In the genomic region with DNA sequence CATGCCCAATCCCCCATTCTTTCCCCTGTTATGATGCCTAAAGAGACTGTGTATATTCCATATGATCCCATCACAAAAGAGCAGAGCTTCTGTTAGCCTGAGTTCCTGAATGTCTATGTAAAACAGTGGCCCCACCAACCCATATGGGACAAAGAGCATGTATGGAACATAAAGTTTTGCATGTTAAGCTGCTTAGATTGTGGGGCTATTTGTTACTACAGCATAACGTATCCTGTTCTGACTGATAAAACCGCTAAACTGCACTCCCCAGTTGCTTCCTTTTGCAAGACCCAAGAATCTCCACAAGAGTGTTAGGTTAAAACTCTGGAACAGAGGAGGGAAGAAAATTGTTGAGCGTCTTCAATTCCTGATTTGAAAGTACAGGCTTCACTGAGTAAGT, we compare ENCODE assay signal across 11 cellular contexts.
"Had no signal": no experiment of that assay in that cellular context is flagged by ENCODE, and none has a peak within 500 bp of the region (broad histone marks: within the 10 kb centered on the region; RNA-seq: fewer than 3 reads in every experiment).

No MANE protein-coding gene starts in this region.

- H3K36me3 ChIP-seq: HAP-1 had no signal

- H3K9me3 ChIP-seq: HAP-1 had no signal

- H3K4me3 ChIP-seq: GM23248, GM23338, HAP-1 had no signal

- H3K4me1 ChIP-seq: HAP-1 had no signal

- H3K4me3 Mint-ChIP-seq: GM23338, H9, HFFc6 had no signal

- DNase-seq: GM23248, GOT3, H7, H9, HCEC 1CT, HFFc6 had no signal

- H3K9me3 Mint-ChIP-seq: GM23338, HFFc6 had no signal

- H3K4me2 ChIP-seq: GM23338 had no signal

- H3K27ac ChIP-seq: GM23248 had no signal

- H3K4me1 Mint-ChIP-seq: GM23338, H9 had no signal

- H3K9ac ChIP-seq: GM23248 had no signal

- H3K27ac Mint-ChIP-seq: GM23338, H9, HFFc6 had no signal

- H2AFZ ChIP-seq: GM23248, GM23338 had no signal

- FAIRE-seq: H1, H54 had no signal

- ATAC-seq: GM23338, HCT116 had no signal
